ENCODE assay signal across 2 cellular contexts in the genomic region with DNA sequence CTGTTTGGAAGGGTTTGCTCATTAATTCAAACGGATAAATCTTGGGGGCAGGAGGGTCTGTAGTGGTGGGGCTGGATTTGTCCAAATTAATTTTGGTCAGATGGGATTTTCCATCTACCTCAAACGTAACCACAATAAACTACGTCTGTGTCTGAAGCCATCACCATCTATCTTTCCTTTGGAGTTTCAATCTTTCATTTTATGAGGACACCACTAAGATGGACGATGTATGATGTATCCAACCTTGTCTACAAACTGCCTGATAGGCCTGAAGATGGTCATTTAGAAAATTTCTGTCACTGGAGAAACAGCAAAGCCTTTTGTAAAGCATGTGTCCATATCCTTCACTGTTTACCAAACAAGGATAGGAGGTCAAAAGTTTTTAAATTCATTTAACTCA.
TF ChIP-seq lines count a peak whose summit lies in the region.

No MANE protein-coding gene starts in this region.

TF ChIP-seq in HepG2, 621 proteins besides CTCF, POLR2A, EP300 and RAD21 (continued from another document):
- no peak for TF ChIP-seq HNF1A (IDR thresholded peaks at IDR 0.05; ENCODE audit: low read depth)
- TF ChIP-seq HNF1A (CRISPR knock-in tag; IDR thresholded peaks at IDR 0.05; ENCODE audit: borderline replicate concordance) = no peak

TF ChIP-seq in HCT116, 20 proteins besides CTCF, POLR2A, EP300 and RAD21 (continued from another document):
- TF ChIP-seq, protein P1, sequence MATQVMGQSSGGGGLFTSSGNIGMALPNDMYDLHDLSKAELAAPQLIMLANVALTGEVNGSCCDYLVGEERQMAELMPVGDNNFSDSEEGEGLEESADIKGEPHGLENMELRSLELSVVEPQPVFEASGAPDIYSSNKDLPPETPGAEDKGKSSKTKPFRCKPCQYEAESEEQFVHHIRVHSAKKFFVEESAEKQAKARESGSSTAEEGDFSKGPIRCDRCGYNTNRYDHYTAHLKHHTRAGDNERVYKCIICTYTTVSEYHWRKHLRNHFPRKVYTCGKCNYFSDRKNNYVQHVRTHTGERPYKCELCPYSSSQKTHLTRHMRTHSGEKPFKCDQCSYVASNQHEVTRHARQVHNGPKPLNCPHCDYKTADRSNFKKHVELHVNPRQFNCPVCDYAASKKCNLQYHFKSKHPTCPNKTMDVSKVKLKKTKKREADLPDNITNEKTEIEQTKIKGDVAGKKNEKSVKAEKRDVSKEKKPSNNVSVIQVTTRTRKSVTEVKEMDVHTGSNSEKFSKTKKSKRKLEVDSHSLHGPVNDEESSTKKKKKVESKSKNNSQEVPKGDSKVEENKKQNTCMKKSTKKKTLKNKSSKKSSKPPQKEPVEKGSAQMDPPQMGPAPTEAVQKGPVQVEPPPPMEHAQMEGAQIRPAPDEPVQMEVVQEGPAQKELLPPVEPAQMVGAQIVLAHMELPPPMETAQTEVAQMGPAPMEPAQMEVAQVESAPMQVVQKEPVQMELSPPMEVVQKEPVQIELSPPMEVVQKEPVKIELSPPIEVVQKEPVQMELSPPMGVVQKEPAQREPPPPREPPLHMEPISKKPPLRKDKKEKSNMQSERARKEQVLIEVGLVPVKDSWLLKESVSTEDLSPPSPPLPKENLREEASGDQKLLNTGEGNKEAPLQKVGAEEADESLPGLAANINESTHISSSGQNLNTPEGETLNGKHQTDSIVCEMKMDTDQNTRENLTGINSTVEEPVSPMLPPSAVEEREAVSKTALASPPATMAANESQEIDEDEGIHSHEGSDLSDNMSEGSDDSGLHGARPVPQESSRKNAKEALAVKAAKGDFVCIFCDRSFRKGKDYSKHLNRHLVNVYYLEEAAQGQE (IDR thresholded peaks at IDR 0.05; ENCODE audit: low read depth) = no peak
- TF ChIP-seq ELF1 (IDR thresholded peaks at IDR 0.05; ENCODE audit: borderline replicate concordance, low read depth) = no peak
TF ChIP-seq in HCT116: peak in this region for 0.
